ENCODE assay signal across 4 cellular contexts in the genomic region with DNA sequence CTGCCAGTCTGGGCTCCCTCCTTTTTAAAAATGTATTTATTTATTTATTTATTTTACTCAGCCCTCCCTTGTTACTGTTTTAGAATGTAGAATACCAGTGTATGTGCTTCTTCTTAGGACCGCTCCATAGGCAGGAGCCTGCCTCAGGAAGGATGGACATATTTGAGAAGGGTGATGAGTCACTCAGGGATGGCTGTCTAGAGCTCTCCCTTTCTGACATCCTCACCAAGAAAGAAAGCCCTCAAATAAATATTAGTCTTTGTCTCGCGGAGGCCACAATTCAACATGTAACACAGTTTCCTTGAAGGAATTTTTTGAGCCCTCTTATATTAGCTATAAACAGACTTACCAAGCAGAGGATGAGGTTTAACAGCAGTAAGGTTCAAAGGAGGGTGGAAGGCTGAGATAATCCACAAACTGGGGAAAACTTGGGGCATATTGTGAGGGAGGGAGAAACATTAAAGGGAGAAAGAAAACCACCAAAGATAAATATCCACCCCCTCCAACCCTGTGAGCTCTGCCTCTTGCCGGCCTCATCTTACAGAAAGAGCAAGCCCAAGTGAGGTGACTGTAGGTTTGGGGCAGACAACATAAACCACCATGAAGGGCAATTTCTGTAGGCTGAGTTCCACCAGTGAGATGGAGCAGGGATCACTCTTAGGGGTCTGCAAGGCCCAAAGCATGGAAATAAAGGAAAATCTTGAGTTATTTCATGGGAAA.
"Had no signal": no experiment of that assay in that cellular context is flagged by ENCODE, and none has a peak within 500 bp of the region (broad histone marks: within the 10 kb centered on the region; RNA-seq: fewer than 3 reads in every experiment).

No MANE protein-coding gene starts in this region.

- DNase-seq: HCEC 1CT, KBM-7 had no signal

- H2AFZ ChIP-seq: GM23338 had no signal

- H3K9ac ChIP-seq: KMS-11 had no signal

- H3K4me3 ChIP-seq: GM23338 had no signal

- H3K27ac ChIP-seq: KMS-11 had no signal

- H3K4me2 ChIP-seq: GM23338, KMS-11 had no signal
